Comparison of ENCODE assay signal across 17 cellular contexts in the genomic region with DNA sequence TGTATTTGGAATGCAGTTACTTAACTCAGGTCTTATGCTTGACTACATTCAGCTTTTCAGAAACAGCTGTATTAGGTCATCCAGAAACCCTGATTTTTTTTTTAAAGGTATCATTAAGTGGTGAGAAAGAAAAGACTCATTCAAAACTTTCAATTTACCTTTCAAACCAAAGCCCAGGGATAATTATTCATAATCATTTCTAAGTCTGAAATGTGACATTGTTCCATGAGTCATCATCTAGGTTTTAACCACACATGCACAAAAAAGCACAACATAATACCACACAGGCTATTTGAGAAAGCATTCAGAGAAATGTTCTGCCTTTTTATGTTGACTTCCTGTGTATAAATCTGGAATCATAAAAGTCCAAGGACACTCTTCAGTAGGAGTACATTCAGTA.
DNase-seq lines count a peak whose midpoint lies in the region; ATAC-seq and TF ChIP-seq lines count a peak whose summit lies in the region.
"Had no signal": no experiment of that assay in that cellular context is flagged by ENCODE, and none has a peak within 500 bp of the region (broad histone marks: within the 10 kb centered on the region; RNA-seq: fewer than 3 reads in every experiment).

No MANE protein-coding gene starts in this region.

- peak overlapping the region; percentile 11; the same call in 1 of the 2 replicates for H3K9ac ChIP-seq in PC-3 (ENCODE audit: low read length)
- H3K9ac ChIP-seq: KMS-11, SK-N-SH had no signal

- peak; percentile 29 for DNase-seq in MCF 10A (ENCODE audit: unreplicated experiment)
- no peak for DNase-seq in breast epithelium (ENCODE audit: low spot score in 2 of 2)
- peak; percentile 77 for DNase-seq in PC-3
- DNase-seq in fibroblast of mammary gland (ENCODE audit: low read depth) = peak; percentile 70
- DNase-seq in NCI-H748 (lab: John Stamatoyannopoulos, UW; ENCODE audit: unreplicated experiment) = no peak
- DNase-seq in EL = no peak
- DNase-seq: activated CD4-positive, alpha-beta T cell treated with anti-CD3 and anti-CD28 coated beads, Interleukin-2, amount 50 U/mL, for 48 hours; activated gamma-delta T cell; effector CD4-positive, alpha-beta T cell; NCI-H1436 treated with DMSO at 0.1 percent for 48 hours; SK-N-SH; testis had no signal

- H3K36me3 ChIP-seq in breast epithelium (no peaks in the 10 kb centered on the region), PC-3 (ENCODE audit: low read depth, low read length) (no peaks in the 10 kb centered on the region)

- H3K79me2 ChIP-seq in PC-3 (ENCODE audit: low read length) = no peaks in the 10 kb centered on the region

- H3K27ac ChIP-seq in breast epithelium (no peak overlapping the region), PC-3 (ENCODE audit: low read length) (peak overlapping the region; percentile 88)
- H3K27ac ChIP-seq: KMS-11, testis had no signal

- H3K9me3 ChIP-seq in breast epithelium (no peaks in the 10 kb centered on the region), PC-3 (ENCODE audit: low read length) (no peaks in the 10 kb centered on the region)
- H3K9me3 ChIP-seq: SK-N-SH, testis had no signal

- peaks cover 0 to 39% of the 10 kb centered on the region in 2 donors for H3K27me3 ChIP-seq in breast epithelium
- H3K27me3 ChIP-seq in PC-3 (ENCODE audit: low read length) = no peaks in the 10 kb centered on the region
- H3K27me3 ChIP-seq: testis had no signal

- H3K4me3 ChIP-seq in breast epithelium = no peak overlapping the region
- no peak overlapping the region for H3K4me3 ChIP-seq in PC-3 (ENCODE audit: low read length)
- H3K4me3 ChIP-seq in fibroblast of mammary gland (ENCODE audit: control insufficient read depth, low read depth, low read length) = no peak overlapping the region
- H3K4me3 ChIP-seq: lung, testis had no signal

- no peaks in the 10 kb centered on the region for H3K9me3 Mint-ChIP-seq in MCF 10A (ENCODE audit: unreplicated experiment)
- H3K9me3 Mint-ChIP-seq: nephron had no signal

- TF ChIP-seq POLR2A in breast epithelium (IDR thresholded peaks at IDR 0.05) = no peak

- no peaks in the 10 kb centered on the region for H3K4me1 Mint-ChIP-seq in MCF 10A (ENCODE audit: insufficient read depth, unreplicated experiment)
- H3K4me1 Mint-ChIP-seq: nephron had no signal

- peaks cover 37% of the 10 kb centered on the region for H3K27me3 Mint-ChIP-seq in MCF 10A (ENCODE audit: insufficient read depth, unreplicated experiment)

- no peaks in the 10 kb centered on the region for H3K36me3 Mint-ChIP-seq in MCF 10A (ENCODE audit: insufficient read depth, unreplicated experiment)

- BruUV-seq in MCF 10A (replicated peaks; lab: Mats Ljungman, UMichigan) (no TSS peak), PC-3 (replicated peaks; lab: Mats Ljungman, UMichigan) (no TSS peak)

- H3K4me1 ChIP-seq in breast epithelium (no peaks in the 10 kb centered on the region), PC-3 (ENCODE audit: insufficient read depth, low read length) (peaks cover 23% of the 10 kb centered on the region)
- H3K4me1 ChIP-seq: testis had no signal

- intact Hi-C loops in MCF 10A (cut with micrococcal nuclease) = no loop called here
- intact Hi-C loops in breast epithelium (cut with DNase I; ENCODE audit: low total_unique reads) = no loop called here
- intact Hi-C loops in PC-3 (cut with micrococcal nuclease) = loop anchor here (1.0 kb wide), 2 partner anchors 23 to 112 kb away; no protein-coding TSS in a partner anchor

- no peak overlapping the region for H3K4me3 Mint-ChIP-seq in MCF 10A (ENCODE audit: unreplicated experiment)
- H3K4me3 Mint-ChIP-seq: nephron had no signal

- no peak overlapping the region for H2AFZ ChIP-seq in PC-3 (ENCODE audit: low read length)

- CTCF ChIA-PET in MCF 10A (lab: Yijun Ruan, JAX) (interaction anchor here (1.5 kb wide), 1 partner anchor 68 kb away, joined by 6 read pairs; no protein-coding TSS in a partner anchor), PC-3 (lab: Charles Lee) (interaction anchor here (1.4 kb wide), 1 partner anchor 186 kb away, joined by 4 read pairs; no protein-coding TSS in a partner anchor)

- H3K27ac Mint-ChIP-seq in MCF 10A (ENCODE audit: low read depth, unreplicated experiment) = peak overlapping the region; percentile 63

- H3K4me2 ChIP-seq in PC-3 (ENCODE audit: low read length) = peak overlapping the region; percentile 57
- H3K4me2 ChIP-seq: KMS-11, SK-N-SH had no signal

- POLR2A ChIA-PET in MCF 10A (lab: Yijun Ruan, JAX) = interaction anchor here (0.6 to 1.2 kb wide), 3 partner anchors 23 to 607 kb away, joined by 3 to 5 read pairs (median 3); no protein-coding TSS in a partner anchor
- POLR2A ChIA-PET in PC-3 (lab: Charles Lee; ENCODE audit: unreplicated experiment) = interaction anchor here (0.8 kb wide), 1 partner anchor 112 kb away, joined by 3 read pairs; no protein-coding TSS in a partner anchor

- no peaks in the 10 kb centered on the region for H3F3A ChIP-seq in PC-3 (ENCODE audit: low read length, unreplicated experiment)

- TF ChIP-seq CTCF in MCF 10A (IDR thresholded peaks at IDR 0.05; ENCODE audit: unreplicated experiment) = no peak
- no peak for TF ChIP-seq CTCF in breast epithelium (IDR thresholded peaks at IDR 0.05)
- no peak for TF ChIP-seq CTCF in PC-3 (conservative IDR thresholded peaks at IDR 0.05; ENCODE audit: low read depth, low read length)
- no peak for TF ChIP-seq CTCF in fibroblast of mammary gland (conservative IDR thresholded peaks at IDR 0.05; ENCODE audit: control insufficient read depth, insufficient read depth, low read depth, low read length)

- no peaks in the 10 kb centered on the region for H3K9me2 ChIP-seq in PC-3 (replicated peaks; ENCODE audit: low read length)
- H3K9me2 ChIP-seq: SK-N-SH had no signal

- H4K20me1 ChIP-seq in PC-3 (ENCODE audit: low read length) = no peaks in the 10 kb centered on the region

- peak; percentile 77 for ATAC-seq in PC-3
- ATAC-seq in GM21447 (IDR thresholded peaks at IDR 0.05; ENCODE audit: unreplicated experiment) = no peak
- ATAC-seq in SK-N-SH treated with all-trans-retinoic acid at 6 μM for 48 hours = no peak

TF ChIP-seq in SK-N-SH treated with all-trans-retinoic acid at 6 μM for 48 hours, 23 proteins besides CTCF, POLR2A, EP300 and RAD21:
- TF ChIP-seq ZNF70 (CRISPR knock-in tag; IDR thresholded peaks at IDR 0.05) = no peak
- TF ChIP-seq ARNTL (CRISPR knock-in tag; IDR thresholded peaks at IDR 0.05; ENCODE audit: borderline replicate concordance, low read depth) = no peak
- no peak for TF ChIP-seq ISL1 (CRISPR knock-in tag; IDR thresholded peaks at IDR 0.05)
- TF ChIP-seq TCF4 (CRISPR knock-in tag; IDR thresholded peaks at IDR 0.05; ENCODE audit: borderline replicate concordance) = no peak
- no peak for TF ChIP-seq OSR1 (CRISPR knock-in tag; IDR thresholded peaks at IDR 0.05)
- TF ChIP-seq, protein P1, sequence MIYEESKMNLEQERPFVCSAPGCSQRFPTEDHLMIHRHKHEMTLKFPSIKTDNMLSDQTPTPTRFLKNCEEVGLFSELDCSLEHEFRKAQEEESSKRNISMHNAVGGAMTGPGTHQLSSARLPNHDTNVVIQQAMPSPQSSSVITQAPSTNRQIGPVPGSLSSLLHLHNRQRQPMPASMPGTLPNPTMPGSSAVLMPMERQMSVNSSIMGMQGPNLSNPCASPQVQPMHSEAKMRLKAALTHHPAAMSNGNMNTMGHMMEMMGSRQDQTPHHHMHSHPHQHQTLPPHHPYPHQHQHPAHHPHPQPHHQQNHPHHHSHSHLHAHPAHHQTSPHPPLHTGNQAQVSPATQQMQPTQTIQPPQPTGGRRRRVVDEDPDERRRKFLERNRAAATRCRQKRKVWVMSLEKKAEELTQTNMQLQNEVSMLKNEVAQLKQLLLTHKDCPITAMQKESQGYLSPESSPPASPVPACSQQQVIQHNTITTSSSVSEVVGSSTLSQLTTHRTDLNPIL (CRISPR knock-in tag; IDR thresholded peaks at IDR 0.05; ENCODE audit: low read depth) = no peak
- TF ChIP-seq ZFP3 (CRISPR knock-in tag; IDR thresholded peaks at IDR 0.05) = no peak
- no peak for TF ChIP-seq SNAI2 (CRISPR knock-in tag; IDR thresholded peaks at IDR 0.05)
TF ChIP-seq in SK-N-SH treated with all-trans-retinoic acid at 6 μM for 48 hours: peak in this region for 0.

Comparison
In these comparisons a context has a peak if more than half of its experiments do, and no peak if none do; other contexts are left out.
1. DNase-seq: peak in MCF 10A (single experiment), PC-3 (single experiment) and fibroblast of mammary gland (single experiment); none in breast epithelium (0 of 2), NCI-H748 (single experiment) and EL (single experiment).